24 cellular contexts compared by ENCODE assay signal in genomic region chr10:87928996-87929395, GRCh38.
DNase-seq lines count a peak whose midpoint lies in the region; ATAC-seq, FAIRE-seq and TF ChIP-seq lines count a peak whose summit lies in the region.
"Had no signal": no experiment of that assay in that cellular context is flagged by ENCODE, and none has a peak within 500 bp of the region (broad histone marks: within the 10 kb centered on the region; RNA-seq: fewer than 3 reads in every experiment).

No MANE protein-coding gene starts in this region.

- H3K27me3 Mint-ChIP-seq in T-helper 17 cell (no peaks in the 10 kb centered on the region), memory B cell (no peaks in the 10 kb centered on the region)
- H3K27me3 Mint-ChIP-seq: dendritic cell treated with granulocyte-macrophage colony-stimulating factor and Interleukin-4, amounts not matched to agents 40 ng/mL and 50 ng/mL, for 4 days had no signal

- POLR2A ChIA-PET in A673 (lab: Charles Lee; ENCODE audit: low non-redundant PET), result interaction anchor here (0.9 kb wide), 1 partner anchor 13 kb away, joined by 3 read pairs; no protein-coding TSS in a partner anchor

- TF ChIP-seq POLR2A in GM12892 (IDR thresholded peaks at IDR 0.05; ENCODE audit: low read depth, low read length), result no peak

- H3K9me3 ChIP-seq in A673 (ENCODE audit: low read depth, low read length, poor library complexity, severe bottlenecking), result no peaks in the 10 kb centered on the region
- H3K9me3 ChIP-seq in T-helper 17 cell (ENCODE audit: control insufficient read depth, low read length, poor library complexity, severe bottlenecking), result no peaks in the 10 kb centered on the region
- H3K9me3 ChIP-seq: right lobe of liver, SK-N-SH had no signal

- H3K27me3 ChIP-seq in A673 (replicated peaks; ENCODE audit: insufficient read depth, low read depth, low read length, poor library complexity), result no peaks in the 10 kb centered on the region
- H3K27me3 ChIP-seq: BLaER1 treated with 17β-estradiol and CSF1 and Interleukin-3, amounts not matched to agents 10 nM and 100 nM; cardiac muscle cell; right lobe of liver had no signal

- H3K4me1 Mint-ChIP-seq in T-helper 17 cell (peaks cover 39% of the 10 kb centered on the region), memory B cell (peaks cover 31% of the 10 kb centered on the region)
- H3K4me1 Mint-ChIP-seq: nephron progenitor cell had no signal

- DNase-seq in A673 (ENCODE audit: low spot score), result no peak
- DNase-seq in GM12892 (ENCODE audit: insufficient read length), result no peak
- no peak for DNase-seq in T-helper 17 cell
- DNase-seq in memory B cell (ENCODE audit: low spot score in 2 of 2), result no peak
- no peak for DNase-seq in NCI-H2081 treated with DMSO at 0.1 percent for 48 hours (lab: John Stamatoyannopoulos, UW)
- no peak for DNase-seq in middle frontal gyrus (ENCODE audit: extremely low spot score, low spot score)
- DNase-seq: ACHN; activated CD4-positive, alpha-beta T cell treated with anti-CD3 and anti-CD28 coated beads, Interleukin-2, amount 50 U/mL, for 48 hours; activated naive CD4-positive, alpha-beta T cell; activated T-cell treated with anti-CD3 and anti-CD28 coated beads for 4 hours; amygdala; DMS 273 treated with DMSO at 0.1 percent for 48 hours; glutamatergic neuron; NCI-H1105 treated with DMSO at 0.1 percent for 48 hours; NCI-H510A treated with DMSO at 0.1 percent for 48 hours; nephron progenitor cell; right lobe of liver; SK-N-SH; substantia nigra had no signal

- H3K9me3 Mint-ChIP-seq in memory B cell, result no peaks in the 10 kb centered on the region
- H3K9me3 Mint-ChIP-seq: dendritic cell treated with granulocyte-macrophage colony-stimulating factor and Interleukin-4, amounts not matched to agents 40 ng/mL and 50 ng/mL, for 4 days; nephron progenitor cell had no signal

- H3K4me3 Mint-ChIP-seq in T-helper 17 cell (no peak overlapping the region), memory B cell (no peak overlapping the region)
- H3K4me3 Mint-ChIP-seq: dendritic cell treated with granulocyte-macrophage colony-stimulating factor and Interleukin-4, amounts not matched to agents 40 ng/mL and 50 ng/mL, for 4 days; nephron progenitor cell had no signal

- peak overlapping the region; percentile 83 for H3K27ac ChIP-seq in A673 (ENCODE audit: low read depth, low read length, poor library complexity, severe bottlenecking)
- H3K27ac ChIP-seq: BLaER1 treated with 17β-estradiol and CSF1 and Interleukin-3, amounts not matched to agents 10 nM and 100 nM; cardiac muscle cell; right lobe of liver had no signal

- ATAC-seq in T-helper 17 cell, result no peak
- peak; percentile 80 for ATAC-seq in memory B cell (ENCODE audit: low read depth)
- no peak for ATAC-seq in GM18498 (IDR thresholded peaks at IDR 0.05; ENCODE audit: unreplicated experiment)
- no peak for ATAC-seq in HG02763 (IDR thresholded peaks at IDR 0.05; ENCODE audit: unreplicated experiment)

- FAIRE-seq in GM12892 (lab: Jason Lieb, UNC), result peak; percentile 78

- H3K36me3 Mint-ChIP-seq in T-helper 17 cell (ENCODE audit: low read depth) (peaks cover 8% of the 10 kb centered on the region), memory B cell (peaks cover 30% of the 10 kb centered on the region)

- no peak for TF ChIP-seq CTCF in A673 (conservative IDR thresholded peaks at IDR 0.05; ENCODE audit: low read depth, low read length)

- CTCF ChIA-PET in A673 (lab: Charles Lee), result no interaction called here

- peak overlapping the region; percentile 32 for H3K27ac Mint-ChIP-seq in T-helper 17 cell
- peak overlapping the region; percentile 31 for H3K27ac Mint-ChIP-seq in memory B cell
- H3K27ac Mint-ChIP-seq: dendritic cell treated with granulocyte-macrophage colony-stimulating factor and Interleukin-4, amounts not matched to agents 40 ng/mL and 50 ng/mL, for 4 days; nephron progenitor cell had no signal

- peaks cover 2% of the 10 kb centered on the region for H3K36me3 ChIP-seq in A673 (ENCODE audit: insufficient read depth, low read length, poor library complexity, severe bottlenecking)

- peaks cover 99% of the 10 kb centered on the region for H3K4me1 ChIP-seq in A673 (ENCODE audit: insufficient read depth, low read length, poor library complexity, severe bottlenecking)

- H3K4me3 ChIP-seq in A673 (ENCODE audit: low read depth, low read length, poor library complexity, severe bottlenecking), result no peak overlapping the region
- H3K4me3 ChIP-seq: BLaER1 treated with 17β-estradiol and CSF1 and Interleukin-3, amounts not matched to agents 10 nM and 100 nM; cardiac muscle cell; right lobe of liver had no signal

- intact Hi-C loops in A673 (cut with micrococcal nuclease; ENCODE audit: unreplicated experiment), result loop anchor here (5.0 kb wide), 1 partner anchor 62 kb away; no protein-coding TSS in a partner anchor

- no TSS peak for BruUV-seq in A673 (replicated peaks; lab: Mats Ljungman, UMichigan)
